ENCODE assay signal across 17 cellular contexts in the genomic region with DNA sequence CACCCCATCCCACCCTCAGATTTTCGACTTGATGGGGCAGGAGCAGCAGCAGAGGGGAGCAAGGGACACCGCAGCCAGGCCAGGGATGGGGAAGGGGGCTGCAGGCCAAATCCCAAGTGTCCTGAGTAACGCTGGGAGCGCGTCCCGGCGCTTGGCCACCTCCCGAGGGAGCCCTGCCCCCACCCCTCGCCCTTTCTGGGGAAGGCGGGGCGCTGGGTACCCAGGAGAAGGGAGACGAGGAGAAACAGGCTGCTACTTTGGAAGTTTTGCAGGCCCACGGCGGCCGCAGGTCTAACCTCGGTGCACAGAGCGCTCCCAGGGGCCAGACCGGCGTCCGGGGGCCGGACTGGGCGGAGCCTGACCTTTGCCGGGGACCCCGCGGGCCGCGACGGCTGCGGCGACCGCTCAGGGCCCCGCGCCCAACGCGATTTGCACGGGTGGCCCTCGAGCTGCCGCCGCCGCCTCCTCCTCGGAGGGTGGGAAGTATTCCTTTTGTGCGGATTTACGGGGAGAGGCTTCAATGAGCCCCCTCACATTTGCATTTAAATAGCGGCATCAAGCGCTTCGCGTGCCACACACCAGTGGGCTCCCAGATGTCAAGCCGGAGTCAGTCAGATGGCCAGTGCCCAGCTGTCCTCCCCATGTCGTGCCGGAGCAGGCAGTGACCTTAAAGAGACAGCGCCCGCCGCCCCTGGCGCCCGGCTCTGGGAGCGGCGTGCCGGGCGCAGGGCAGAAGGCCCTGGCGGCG. TPM values are rescaled to one million over a fixed set of nuclear protein-coding genes. Genes with fewer than 3 reads are reported as not detected.
DNase-seq lines count a peak whose midpoint lies in the region; ATAC-seq and TF ChIP-seq lines count a peak whose summit lies in the region.
"Had no signal": no experiment of that assay in that cellular context is flagged by ENCODE, and none has a peak within 500 bp of the region (broad histone marks: within the 10 kb centered on the region; RNA-seq: fewer than 3 reads in every experiment).

No MANE protein-coding gene starts in this region.

- POLR2A ChIA-PET in naive thymus-derived CD4-positive, alpha-beta T cell (lab: Charles Lee), result no interaction called here

- peak overlapping the region; percentile 36 to 86 (median 80) for H3K4me3 Mint-ChIP-seq in brain
- H3K4me3 Mint-ChIP-seq in naive thymus-derived CD4-positive, alpha-beta T cell, result no peak overlapping the region
- H3K4me3 Mint-ChIP-seq: activated T-helper 17 cell treated with anti-CD3 and anti-CD28 coated beads, Interleukin-2, amount 50 U/mL, for 72 hours had no signal

- no peaks in the 10 kb centered on the region for H3K9me3 ChIP-seq in naive thymus-derived CD4-positive, alpha-beta T cell (ENCODE audit: control insufficient read depth in 2 of 3, low read length in 3 of 3)
- no peaks in the 10 kb centered on the region for H3K9me3 ChIP-seq in stomach
- H3K9me3 ChIP-seq: heart left ventricle, prostate gland, SJCRH30 had no signal

- H3K27ac Mint-ChIP-seq in brain, result peak overlapping the region in 1 of 5 experiments; percentile 92
- H3K27ac Mint-ChIP-seq in naive thymus-derived CD4-positive, alpha-beta T cell, result peak overlapping the region in 1 of 9 donors; percentile 77
- H3K27ac Mint-ChIP-seq: activated T-helper 17 cell treated with anti-CD3 and anti-CD28 coated beads, Interleukin-2, amount 50 U/mL, for 72 hours had no signal

- DNase-seq in ELF-1 (ENCODE audit: low read depth, low spot score) (peak; percentile 47), left kidney (ENCODE audit: low read depth, low spot score) (peak; percentile 58), sciatic nerve (ENCODE audit: low spot score) (peak; percentile 60), T-helper 2 cell (no peak), NOMO-1 (lab: John Stamatoyannopoulos, UW; ENCODE audit: unreplicated experiment in 2 of 2) (no peak), stomach (no peak)
- no peak for DNase-seq in naive thymus-derived CD4-positive, alpha-beta T cell
- DNase-seq: activated CD4-positive, CD25-positive, alpha-beta regulatory T cell treated with anti-CD3 and anti-CD28 coated beads, Interleukin-2, amount 50 U/mL, for 72 hours; CD8-positive, alpha-beta memory T cell; heart left ventricle; left colon; NCI-H2081; PC-3; SJCRH30 had no signal

- H3K27ac ChIP-seq in naive thymus-derived CD4-positive, alpha-beta T cell (ENCODE audit: low read depth, low read length), result no peak overlapping the region
- no peak overlapping the region for H3K27ac ChIP-seq in stomach
- H3K27ac ChIP-seq: heart left ventricle, prostate gland, SJCRH30 had no signal

- H3K36me3 ChIP-seq in naive thymus-derived CD4-positive, alpha-beta T cell (ENCODE audit: control insufficient read depth in 2 of 3, insufficient read depth in 3 of 3, low read length in 3 of 3), result no peaks in the 10 kb centered on the region
- no peaks in the 10 kb centered on the region for H3K36me3 ChIP-seq in stomach
- H3K36me3 ChIP-seq: heart left ventricle, prostate gland, SJCRH30 had no signal

- TF ChIP-seq POLR2A in stomach (IDR thresholded peaks at IDR 0.05), result no peak

- peaks cover 49% of the 10 kb centered on the region for H3K4me1 Mint-ChIP-seq in brain
- peaks cover 14 to 44% (median 39%) of the 10 kb centered on the region in 7 donors for H3K4me1 Mint-ChIP-seq in naive thymus-derived CD4-positive, alpha-beta T cell

- TF ChIP-seq CTCF in brain (conservative IDR thresholded peaks at IDR 0.05) (no peak), stomach (IDR thresholded peaks at IDR 0.05) (no peak)

- H3K36me3 Mint-ChIP-seq in brain, result peaks cover 9% of the 10 kb centered on the region
- peaks cover 0 to 3% (median 0%) of the 10 kb centered on the region in 5 donors for H3K36me3 Mint-ChIP-seq in naive thymus-derived CD4-positive, alpha-beta T cell

- CTCF ChIA-PET in naive thymus-derived CD4-positive, alpha-beta T cell (lab: Charles Lee), result no interaction called here

- intact Hi-C loops in sciatic nerve (cut with DNase I), result loop anchor here (10.0 kb wide), 1 partner anchor 932 kb away; no protein-coding TSS in a partner anchor
- intact Hi-C loops in naive thymus-derived CD4-positive, alpha-beta T cell (cut with micrococcal nuclease), result no loop called here
- intact Hi-C loops in stomach (cut with DNase I; ENCODE audit: low total_unique reads), result loop anchor here (5.0 kb wide), 1 partner anchor 935 kb away; no protein-coding TSS in a partner anchor

- no peak overlapping the region for H3K4me3 ChIP-seq in naive thymus-derived CD4-positive, alpha-beta T cell (ENCODE audit: low read length)
- H3K4me3 ChIP-seq in stomach, result no peak overlapping the region
- H3K4me3 ChIP-seq: heart left ventricle, prostate gland, SJCRH30 had no signal

- peaks cover 92% of the 10 kb centered on the region for H3K27me3 Mint-ChIP-seq in brain
- H3K27me3 Mint-ChIP-seq in naive thymus-derived CD4-positive, alpha-beta T cell, result peaks cover 46 to 70% (median 54%) of the 10 kb centered on the region in 5 donors

- no peak for ATAC-seq in sciatic nerve
- no peak for ATAC-seq in naive thymus-derived CD4-positive, alpha-beta T cell
- ATAC-seq: activated T-helper 17 cell treated with anti-CD3 and anti-CD28 coated beads, Interleukin-2, amount 50 U/mL, for 72 hours; heart left ventricle; left colon; PC-3 had no signal

- no peaks in the 10 kb centered on the region for H3K9me3 Mint-ChIP-seq in brain
- peaks cover 0 to 5% (median 0%) of the 10 kb centered on the region in 11 donors for H3K9me3 Mint-ChIP-seq in naive thymus-derived CD4-positive, alpha-beta T cell
- H3K9me3 Mint-ChIP-seq: activated T-helper 17 cell treated with anti-CD3 and anti-CD28 coated beads, Interleukin-2, amount 50 U/mL, for 72 hours had no signal

- H3K4me1 ChIP-seq in naive thymus-derived CD4-positive, alpha-beta T cell (ENCODE audit: control insufficient read depth in 2 of 2, insufficient read depth in 2 of 2, low read length in 2 of 2), result peaks cover 7 to 13% of the 10 kb centered on the region in 2 donors
- H3K4me1 ChIP-seq in stomach, result peaks cover 42 to 87% (median 71%) of the 10 kb centered on the region in 4 donors
- H3K4me1 ChIP-seq: prostate gland, SJCRH30 had no signal

- TF ChIP-seq EP300 in stomach (IDR thresholded peaks at IDR 0.05), result no peak

- H3K27me3 ChIP-seq in naive thymus-derived CD4-positive, alpha-beta T cell (ENCODE audit: control insufficient read depth in 2 of 2, insufficient read depth in 2 of 2, low read length in 2 of 2), result peaks cover 8 to 41% of the 10 kb centered on the region in 2 donors
- H3K27me3 ChIP-seq in stomach, result peaks cover 67 to 100% (median 97%) of the 10 kb centered on the region in 3 donors
- H3K27me3 ChIP-seq: SJCRH30 had no signal

- WGBS in stomach, 5 donors, result 8 to 28% (median 15%) methylated on average over 39 to 61 of the region's 61 CpGs

RNA-seq across cellular contexts. Expression of gene EBF3, which starts 2.9 kb away (rescaled TPM):
- polyA plus RNA-seq in brain (ENCODE audit: insufficient read depth, low read depth, low replicate concordance), result 22.3 TPM
- 38.9 TPM for total RNA-seq in sciatic nerve
- not detected for total RNA-seq in naive thymus-derived CD4-positive, alpha-beta T cell
- polyA plus RNA-seq in naive thymus-derived CD4-positive, alpha-beta T cell, result not detected
- total RNA-seq in stomach, result 1 to 10 TPM in 1 of 5 donors, under 1 TPM in 1, not detected in 3; 0.58 to 7.3 TPM
- polyA plus RNA-seq in stomach, result under 1 TPM; 0.19 to 0.63 (median 0.31) TPM
- total RNA-seq: activated T-helper 17 cell treated with anti-CD3 and anti-CD28 coated beads, Interleukin-2, amount 50 U/mL, for 72 hours; CD8-positive, alpha-beta memory T cell; PC-3 had no signal
- polyA plus RNA-seq: CD8-positive, alpha-beta memory T cell had no signal

Comparison
In these comparisons a context has a peak if more than half of its experiments do, and no peak if none do; other contexts are left out.
1. DNase-seq: peak in ELF-1 (single experiment), left kidney (single experiment) and sciatic nerve (single experiment); none in T-helper 2 cell (0 of 5), naive thymus-derived CD4-positive, alpha-beta T cell (0 of 9), NOMO-1 (0 of 2) and stomach (single experiment).
2. H3K4me3 Mint-ChIP-seq: peak in brain (5 of 5); none in naive thymus-derived CD4-positive, alpha-beta T cell (0 of 10).
3. intact Hi-C loops: an anchor here in sciatic nerve (10.0 kb wide) and stomach (5.0 kb wide); none called in naive thymus-derived CD4-positive, alpha-beta T cell.